8 cellular contexts compared by ENCODE assay signal in the genomic region with DNA sequence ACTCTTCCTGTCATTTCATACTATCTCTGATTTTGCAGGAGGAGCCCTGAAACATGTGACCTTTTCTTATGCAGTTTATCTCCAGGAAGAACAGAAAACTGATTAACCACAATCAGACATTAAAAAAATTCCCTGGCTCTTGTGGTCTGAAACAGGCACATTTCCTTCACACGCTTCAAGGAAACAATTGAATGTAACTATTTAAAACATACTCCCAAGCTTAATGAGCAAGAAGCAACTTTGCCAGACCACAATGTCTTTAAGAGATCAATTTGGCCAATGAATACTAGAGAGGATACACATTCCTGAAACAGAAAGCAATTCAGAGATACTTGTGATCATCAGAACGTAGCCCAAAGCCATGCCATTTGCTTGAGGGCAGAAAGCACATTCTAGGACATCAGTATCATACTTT.
DNase-seq lines count a peak whose midpoint lies in the region; ATAC-seq and TF ChIP-seq lines count a peak whose summit lies in the region.

No MANE protein-coding gene starts in this region.

- WGBS in adrenal gland, 4 donors: 21 to 41% (median 29%) methylated on average over 2 of the region's 2 CpGs
- WGBS in testis, 2 donors: 15 to 26% methylated on average over 2 of the region's 2 CpGs
- WGBS in ovary, 3 donors: 6 to 12% (median 11%) methylated on average over 2 of the region's 2 CpGs

- H3K9me3 ChIP-seq in RWPE2 (ENCODE audit: severe bottlenecking): no peaks in the 10 kb centered on the region
- H3K9me3 ChIP-seq in adrenal gland (replicated peaks in 1 of 3): no peaks in the 10 kb centered on the region
- H3K9me3 ChIP-seq in testis: no peaks in the 10 kb centered on the region
- no peaks in the 10 kb centered on the region for H3K9me3 ChIP-seq in ovary

- H3K4me1 ChIP-seq in RWPE2 (ENCODE audit: insufficient read depth, poor library complexity, severe bottlenecking) (peaks cover 3% of the 10 kb centered on the region), adrenal gland (replicated peaks in 1 of 2) (peaks cover 5 to 49% of the 10 kb centered on the region in 2 donors), testis (peaks cover 24% of the 10 kb centered on the region), ovary (ENCODE audit: insufficient read depth) (peaks cover 4% of the 10 kb centered on the region)

- H3K27me3 ChIP-seq in RWPE2 (ENCODE audit: insufficient read depth, poor library complexity, severe bottlenecking) (no peaks in the 10 kb centered on the region), adrenal gland (no peaks in the 10 kb centered on the region), testis (no peaks in the 10 kb centered on the region), ovary (no peaks in the 10 kb centered on the region)

- H3K4me3 ChIP-seq in AG10803 (ENCODE audit: low read length) (no peak overlapping the region), RWPE2 (ENCODE audit: severe bottlenecking) (no peak overlapping the region), adrenal gland (no peak overlapping the region), testis (no peak overlapping the region), ovary (no peak overlapping the region)

- peak; percentile 94 for DNase-seq in AG10803 (ENCODE audit: low read depth)
- no peak for DNase-seq in RWPE2 (ENCODE audit: low spot score)
- DNase-seq in foreskin melanocyte: peak; percentile 99
- DNase-seq in adrenal gland: no peak
- no peak for DNase-seq in testis
- no peak for DNase-seq in ovary

- TF ChIP-seq CTCF in AG10803 (conservative IDR thresholded peaks at IDR 0.05; ENCODE audit: low read length) (no peak), RWPE2 (IDR thresholded peaks at IDR 0.05; ENCODE audit: poor library complexity, severe bottlenecking) (no peak), adrenal gland (IDR thresholded peaks at IDR 0.05) (no peak), testis (IDR thresholded peaks at IDR 0.05) (no peak), ovary (IDR thresholded peaks at IDR 0.05) (no peak)

- ATAC-seq in GM19467 (IDR thresholded peaks at IDR 0.05; ENCODE audit: unreplicated experiment): peak; percentile 30
- ATAC-seq in RWPE2 (ENCODE audit: low read depth): peak; percentile 53; the same call in 1 of the 3 replicates
- no peak for ATAC-seq in HG03442 (IDR thresholded peaks at IDR 0.05; ENCODE audit: unreplicated experiment)

- TF ChIP-seq POLR2A in adrenal gland (IDR thresholded peaks at IDR 0.05): no peak
- TF ChIP-seq POLR2A in testis (IDR thresholded peaks at IDR 0.05): no peak
- no peak for TF ChIP-seq POLR2A in ovary (IDR thresholded peaks at IDR 0.05)

- intact Hi-C loops in adrenal gland (cut with DNase I) (no loop called here), testis (cut with DNase I; ENCODE audit: low total_unique reads) (no loop called here), ovary (cut with DNase I) (no loop called here)

- H3K27ac ChIP-seq in RWPE2 (ENCODE audit: poor library complexity, severe bottlenecking): peak overlapping the region; percentile 4
- H3K27ac ChIP-seq in adrenal gland: peak overlapping the region in 2 of 5 donors; percentile 16 to 43
- peak overlapping the region in 1 of 2 donors; percentile 16 for H3K27ac ChIP-seq in testis
- H3K27ac ChIP-seq in ovary: no peak overlapping the region

- no peak for TF ChIP-seq EP300 in ovary (IDR thresholded peaks at IDR 0.05)

- H3K36me3 ChIP-seq in RWPE2 (ENCODE audit: low read depth) (no peaks in the 10 kb centered on the region), adrenal gland (replicated peaks in 1 of 2) (no peaks in the 10 kb centered on the region), testis (ENCODE audit: low read depth, missing control alignments) (no peaks in the 10 kb centered on the region), ovary (no peaks in the 10 kb centered on the region)

Comparison
In these comparisons a context has a peak if more than half of its experiments do, and no peak if none do; other contexts are left out.
1. DNase-seq: peak in AG10803 (single experiment) and foreskin melanocyte (single experiment); none in RWPE2 (single experiment), adrenal gland (0 of 7), testis (single experiment) and ovary (0 of 5).